ENCODE assay signal across 18 cellular contexts in genomic region chr2:127096718-127097470, GRCh38. TPM values are rescaled to one million over a fixed set of nuclear protein-coding genes. Genes with fewer than 3 reads are reported as not detected.
DNase-seq lines count a peak whose midpoint lies in the region; ATAC-seq, FAIRE-seq and TF ChIP-seq lines count a peak whose summit lies in the region.
"Had no signal": no experiment of that assay in that cellular context is flagged by ENCODE, and none has a peak within 500 bp of the region (broad histone marks: within the 10 kb centered on the region; RNA-seq: fewer than 3 reads in every experiment).

No MANE protein-coding gene starts in this region.

- no peak overlapping the region for H3K4me3 ChIP-seq in right atrium auricular region
- H3K4me3 ChIP-seq: A549, HAP-1, thyroid gland had no signal

- ATAC-seq in Right ventricle myocardium inferior = no peak
- no peak for ATAC-seq in GM19452 (IDR thresholded peaks at IDR 0.05; ENCODE audit: unreplicated experiment)
- ATAC-seq: A549, foreskin keratinocyte, Panc1 had no signal

- H3K4me1 Mint-ChIP-seq in osteocyte (ENCODE audit: unreplicated experiment) (peaks cover 80% of the 10 kb centered on the region), mesothelial cell of epicardium (peaks cover 52% of the 10 kb centered on the region)

- H3K4me3 Mint-ChIP-seq in osteocyte (ENCODE audit: unreplicated experiment) = no peak overlapping the region
- no peak overlapping the region for H3K4me3 Mint-ChIP-seq in mesothelial cell of epicardium
- H3K4me3 Mint-ChIP-seq: activated CD4-positive, alpha-beta memory T cell treated with anti-CD3 and anti-CD28 coated beads for 36 hours had no signal

- no peaks in the 10 kb centered on the region for H3K9me3 Mint-ChIP-seq in osteocyte (ENCODE audit: unreplicated experiment)
- no peaks in the 10 kb centered on the region for H3K9me3 Mint-ChIP-seq in mesothelial cell of epicardium
- H3K9me3 Mint-ChIP-seq: activated CD4-positive, alpha-beta memory T cell treated with anti-CD3 and anti-CD28 coated beads for 36 hours had no signal

- FAIRE-seq in urothelium cell line (lab: Jason Lieb, UNC) = peak; percentile 83
- FAIRE-seq: A549, G401.6 had no signal

- no peaks in the 10 kb centered on the region for H3K9me3 ChIP-seq in right atrium auricular region
- H3K9me3 ChIP-seq: A549, HAP-1, thyroid gland had no signal

- no peaks in the 10 kb centered on the region for H3K36me3 ChIP-seq in right atrium auricular region
- H3K36me3 ChIP-seq: HAP-1, thyroid gland had no signal

- H3K27me3 Mint-ChIP-seq in osteocyte (ENCODE audit: unreplicated experiment) = no peaks in the 10 kb centered on the region
- no peaks in the 10 kb centered on the region for H3K27me3 Mint-ChIP-seq in mesothelial cell of epicardium (ENCODE audit: low read depth)

- H3K27ac ChIP-seq in right atrium auricular region (no peak overlapping the region), layer of hippocampus (ENCODE audit: low read depth, low read length) (peak overlapping the region; percentile 67)
- H3K27ac ChIP-seq: foreskin keratinocyte had no signal

- H3K36me3 Mint-ChIP-seq in osteocyte (ENCODE audit: unreplicated experiment) = no peaks in the 10 kb centered on the region
- H3K36me3 Mint-ChIP-seq in mesothelial cell of epicardium = no peaks in the 10 kb centered on the region
- H3K36me3 Mint-ChIP-seq: activated CD4-positive, alpha-beta memory T cell treated with anti-CD3 and anti-CD28 coated beads for 36 hours had no signal

- peaks cover 0 to 11% of the 10 kb centered on the region in 2 donors for H3K4me1 ChIP-seq in right atrium auricular region
- H3K4me1 ChIP-seq: HAP-1 had no signal

- H3K27me3 ChIP-seq in right atrium auricular region = no peaks in the 10 kb centered on the region
- no peaks in the 10 kb centered on the region for H3K27me3 ChIP-seq in layer of hippocampus (ENCODE audit: control insufficient read depth, insufficient read depth, low read length)
- H3K27me3 ChIP-seq: foreskin keratinocyte, thyroid gland had no signal

- DNase-seq in Right ventricle myocardium inferior (ENCODE audit: missing footprints) (peak; percentile 59), right atrium auricular region (ENCODE audit: low spot score) (no peak), osteocyte (ENCODE audit: extremely low spot score, unreplicated experiment) (no peak), urothelium cell line (ENCODE audit: low spot score) (no peak), mesothelial cell of epicardium (ENCODE audit: low spot score in 2 of 2, unreplicated experiment in 2 of 2) (no peak), Kasumi-1 (lab: John Stamatoyannopoulos, UW) (no peak)
- DNase-seq: cerebellar nuclear complex; foreskin keratinocyte; NCI-H69; stimulated activated CD4-positive, alpha-beta T cell treated with anti-CD3 and anti-CD28 coated beads, Interleukin-2, amount 100 ng/mL, for 48 hours; thyroid gland had no signal

- intact Hi-C loops in Right ventricle myocardium inferior (cut with DNase I) = no loop called here

- no peak for TF ChIP-seq CTCF in right atrium auricular region (IDR thresholded peaks at IDR 0.05)
- TF ChIP-seq CTCF in osteocyte (IDR thresholded peaks at IDR 0.05) = no peak
- no peak for TF ChIP-seq CTCF in mesothelial cell of epicardium (IDR thresholded peaks at IDR 0.05; ENCODE audit: unreplicated experiment)

- H3K27ac Mint-ChIP-seq in osteocyte (ENCODE audit: unreplicated experiment) = peak overlapping the region; percentile 16
- H3K27ac Mint-ChIP-seq in mesothelial cell of epicardium = no peak overlapping the region
- H3K27ac Mint-ChIP-seq: activated CD4-positive, alpha-beta memory T cell treated with anti-CD3 and anti-CD28 coated beads for 36 hours had no signal

RNA-seq across cellular contexts. Expression of gene BIN1, which starts 10.1 kb away (rescaled TPM):
- total RNA-seq in Right ventricle myocardium inferior = 17.9 TPM
- total RNA-seq in right atrium auricular region = 10 to 100 TPM in 1 of 2 donors, 1 to 10 TPM in 1; 7.6 to 15.3 TPM
- 101 TPM in 2 replicates for total RNA-seq in osteocyte
- total RNA-seq in mesothelial cell of epicardium = 45.7 to 47.4 TPM (median 46.2 TPM) in 3 replicates
